In the genomic region with DNA sequence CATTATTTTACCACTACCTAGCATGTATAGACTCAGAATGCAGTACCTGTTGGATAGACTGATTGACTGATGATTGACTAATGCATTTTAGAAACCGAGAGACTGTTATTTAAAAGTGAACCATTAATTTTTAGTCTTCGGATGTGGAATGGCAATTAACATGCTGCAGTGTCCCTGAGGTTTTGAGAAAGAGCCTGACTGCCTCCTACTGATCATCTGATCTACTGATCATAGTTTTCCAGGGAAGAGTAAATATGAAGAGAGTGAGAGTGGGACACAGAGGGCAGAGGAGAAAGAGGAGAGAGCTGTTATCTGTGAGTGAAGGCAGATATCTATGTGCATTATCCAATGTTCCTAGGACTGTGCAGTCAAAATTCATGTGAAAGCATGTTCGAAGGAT, we compare ENCODE assay signal across 20 cellular contexts.
"Had no signal": no experiment of that assay in that cellular context is flagged by ENCODE, and none has a peak within 500 bp of the region (broad histone marks: within the 10 kb centered on the region; RNA-seq: fewer than 3 reads in every experiment).

No MANE protein-coding gene starts in this region.

- FAIRE-seq: endometrium had no signal

- H3K9me3 Mint-ChIP-seq: type B pancreatic cell had no signal

- H3K27me3 ChIP-seq: cardiac muscle cell, ovary, sigmoid colon, spleen, suprapubic skin had no signal

- H3K27ac ChIP-seq: cardiac muscle cell, dorsolateral prefrontal cortex, ovary, sigmoid colon, spleen, suprapubic skin, VCaP had no signal

- H3K36me3 Mint-ChIP-seq: activated CD4-positive, alpha-beta memory T cell treated with anti-CD3 and anti-CD28 coated beads for 36 hours; activated CD8-positive, alpha-beta memory T cell treated with anti-CD3 and anti-CD28 coated beads, Interleukin-2, amount 10 ng/mL, durations not matched to agents 7 days and 5 days; type B pancreatic cell had no signal

- H3K27ac Mint-ChIP-seq: activated CD4-positive, alpha-beta memory T cell treated with anti-CD3 and anti-CD28 coated beads for 36 hours; activated CD4-positive, alpha-beta T cell treated with anti-CD3 and anti-CD28 coated beads for 36 hours; activated CD8-positive, alpha-beta memory T cell treated with anti-CD3 and anti-CD28 coated beads, Interleukin-2, amount 10 ng/mL, durations not matched to agents 7 days and 5 days; nephron; stimulated activated naive CD8-positive, alpha-beta T cell treated with anti-CD3 and anti-CD28 coated beads, Interleukin-15, Interleukin-2, amounts not matched to agents 100 ng/mL and 50 ng/mL, for 24 hours; type B pancreatic cell had no signal

- DNase-seq: activated CD4-positive, alpha-beta memory T cell treated with anti-CD3 and anti-CD28 coated beads for 36 hours; activated CD4-positive, alpha-beta T cell treated with anti-CD3 and anti-CD28 coated beads for 36 hours; activated CD8-positive, alpha-beta memory T cell treated with anti-CD3 and anti-CD28 coated beads, Interleukin-2, amount 10 ng/mL, durations not matched to agents 7 days and 5 days; activated effector memory CD4-positive, alpha-beta T cell treated with Interleukin-2 at 50 U/mL for 16 hours; activated naive CD4-positive, alpha-beta T cell treated with anti-CD3 and anti-CD28 coated beads, Interleukin-2, amount 50 U/mL, for 16 hours; activated T-cell treated with anti-CD3 and anti-CD28 coated beads, Interleukin-2, amount 50 U/mL, for 1 hour; dorsolateral prefrontal cortex; foreskin fibroblast; kidney glomerular epithelial cell; ovary; sigmoid colon; spleen had no signal

- H3K9me3 ChIP-seq: ovary, sigmoid colon, spleen, suprapubic skin had no signal

- H3K4me1 ChIP-seq: sigmoid colon, spleen, suprapubic skin had no signal

- H3K36me3 ChIP-seq: cardiac muscle cell, ovary, sigmoid colon, spleen, suprapubic skin had no signal

- H3K4me3 ChIP-seq: cardiac muscle cell, dorsolateral prefrontal cortex, ovary, sigmoid colon, spleen, suprapubic skin had no signal

- H3K4me3 Mint-ChIP-seq: activated CD4-positive, alpha-beta memory T cell treated with anti-CD3 and anti-CD28 coated beads for 36 hours; activated CD4-positive, alpha-beta T cell treated with anti-CD3 and anti-CD28 coated beads for 36 hours; activated CD8-positive, alpha-beta memory T cell treated with anti-CD3 and anti-CD28 coated beads, Interleukin-2, amount 10 ng/mL, durations not matched to agents 7 days and 5 days; nephron; stimulated activated naive CD8-positive, alpha-beta T cell treated with anti-CD3 and anti-CD28 coated beads, Interleukin-15, Interleukin-2, amounts not matched to agents 100 ng/mL and 50 ng/mL, for 24 hours; type B pancreatic cell had no signal

- ATAC-seq: activated CD4-positive, alpha-beta T cell treated with anti-CD3 and anti-CD28 coated beads for 36 hours; activated CD8-positive, alpha-beta memory T cell treated with anti-CD3 and anti-CD28 coated beads, Interleukin-2, amount 10 ng/mL, durations not matched to agents 7 days and 5 days; esophagus mucosa had no signal

- H3K27me3 Mint-ChIP-seq: activated CD4-positive, alpha-beta memory T cell treated with anti-CD3 and anti-CD28 coated beads for 36 hours; activated CD4-positive, alpha-beta T cell treated with anti-CD3 and anti-CD28 coated beads for 36 hours; activated CD8-positive, alpha-beta memory T cell treated with anti-CD3 and anti-CD28 coated beads, Interleukin-2, amount 10 ng/mL, durations not matched to agents 7 days and 5 days; stimulated activated naive CD8-positive, alpha-beta T cell treated with anti-CD3 and anti-CD28 coated beads, Interleukin-15, Interleukin-2, amounts not matched to agents 100 ng/mL and 50 ng/mL, for 24 hours; type B pancreatic cell had no signal

- H3K4me1 Mint-ChIP-seq: activated CD4-positive, alpha-beta T cell treated with anti-CD3 and anti-CD28 coated beads for 36 hours; activated CD8-positive, alpha-beta memory T cell treated with anti-CD3 and anti-CD28 coated beads, Interleukin-2, amount 10 ng/mL, durations not matched to agents 7 days and 5 days; nephron had no signal
